Comparison of ENCODE assay signal across 20 cellular contexts in the genomic region with DNA sequence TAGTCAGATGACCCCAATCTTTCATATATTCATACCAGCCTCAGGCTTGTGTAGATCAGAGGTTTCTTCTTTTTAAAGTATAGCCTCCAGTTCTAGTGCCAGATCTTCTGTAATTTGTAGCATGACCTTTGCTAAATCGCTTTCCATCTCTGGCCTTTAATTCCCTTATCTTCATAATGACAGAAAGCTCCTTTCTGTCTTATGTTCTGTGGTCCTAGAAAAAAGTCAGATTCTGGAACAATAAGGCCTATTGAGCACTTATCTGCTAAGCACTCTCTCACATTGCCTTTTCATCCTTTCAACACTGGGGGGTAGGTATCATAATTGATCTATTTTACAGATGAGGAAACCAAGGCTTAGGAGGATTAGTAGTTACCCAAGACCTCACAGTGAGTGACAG. TPM values are rescaled to one million over a fixed set of nuclear protein-coding genes. Genes with fewer than 3 reads are reported as not detected.
DNase-seq lines count a peak whose midpoint lies in the region; ATAC-seq and TF ChIP-seq lines count a peak whose summit lies in the region.
"Had no signal": no experiment of that assay in that cellular context is flagged by ENCODE, and none has a peak within 500 bp of the region (broad histone marks: within the 10 kb centered on the region; RNA-seq: fewer than 3 reads in every experiment).

No MANE protein-coding gene starts in this region.

- WGBS in heart left ventricle, 4 donors: 77 to 91% (median 84%) methylated on average over 1 of the region's 1 CpG
- 88% methylated on average over 1 of the region's 1 CpG for WGBS in liver

- H3K27me3 ChIP-seq in left ventricle myocardium inferior (ENCODE audit: low read depth) (no peaks in the 10 kb centered on the region), heart left ventricle (no peaks in the 10 kb centered on the region), liver (ENCODE audit: control insufficient read depth in 4 of 4, insufficient read depth in 4 of 4, low read length in 3 of 4) (no peaks in the 10 kb centered on the region)

- H3K4me1 Mint-ChIP-seq in stimulated activated effector memory CD8-positive, alpha-beta T cell treated with anti-CD3 and anti-CD28 coated beads, Interleukin-12 subunit alpha, Interleukin-12 subunit beta, amount 100 ng/mL, for 72 hours: peaks cover 50% of the 10 kb centered on the region

- H3K36me3 ChIP-seq in left ventricle myocardium inferior (no peaks in the 10 kb centered on the region), heart left ventricle (no peaks in the 10 kb centered on the region), liver (ENCODE audit: control insufficient read depth in 4 of 4, insufficient read depth in 3 of 4, low read depth in 1 of 4, low read length in 3 of 4) (peaks cover 0 to 3% (median under 1%) of the 10 kb centered on the region in 4 donors)

- ATAC-seq in heart left ventricle (no peak), GM21619 (IDR thresholded peaks at IDR 0.05; ENCODE audit: unreplicated experiment) (no peak)
- no peak for ATAC-seq in stimulated activated effector memory CD8-positive, alpha-beta T cell treated with anti-CD3 and anti-CD28 coated beads, Interleukin-12 subunit alpha, Interleukin-12 subunit beta, amount 100 ng/mL, for 72 hours
- ATAC-seq: A549, HCT116 had no signal

- no peak for TF ChIP-seq CTCF in left ventricle myocardium inferior (IDR thresholded peaks at IDR 0.05; ENCODE audit: borderline replicate concordance)
- no peak for TF ChIP-seq CTCF in heart left ventricle (IDR thresholded peaks at IDR 0.05)
- TF ChIP-seq CTCF in liver (IDR thresholded peaks at IDR 0.05; ENCODE audit: low read depth, low read length, missing input control): no peak

- H3K36me3 Mint-ChIP-seq in stimulated activated effector memory CD8-positive, alpha-beta T cell treated with anti-CD3 and anti-CD28 coated beads, Interleukin-12 subunit alpha, Interleukin-12 subunit beta, amount 100 ng/mL, for 72 hours: no peaks in the 10 kb centered on the region

- H3K4me1 ChIP-seq in left ventricle myocardium inferior (peaks cover 28% of the 10 kb centered on the region), heart left ventricle (peaks cover 0 to 25% (median 11%) of the 10 kb centered on the region in 12 donors), liver (ENCODE audit: control insufficient read depth in 4 of 4, insufficient read depth in 4 of 4, low read length in 3 of 4) (peaks cover 11 to 70% (median 61%) of the 10 kb centered on the region in 4 donors)

- intact Hi-C loops in left ventricle myocardium inferior (cut with micrococcal nuclease) (no loop called here), heart left ventricle (cut with DNase I) (loop anchor here in 7 of 10 donors (2.0 to 10.0 kb wide), 6 partner anchors 100 to 513 kb away; partner anchors contain the start of gene ZNHIT3 (in 1 of the 7))

- no peaks in the 10 kb centered on the region for H3K9me3 Mint-ChIP-seq in stimulated activated effector memory CD8-positive, alpha-beta T cell treated with anti-CD3 and anti-CD28 coated beads, Interleukin-12 subunit alpha, Interleukin-12 subunit beta, amount 100 ng/mL, for 72 hours
- H3K9me3 Mint-ChIP-seq: CD4-positive, alpha-beta T cell; HFFc6 had no signal

- H3K4me3 Mint-ChIP-seq in stimulated activated effector memory CD8-positive, alpha-beta T cell treated with anti-CD3 and anti-CD28 coated beads, Interleukin-12 subunit alpha, Interleukin-12 subunit beta, amount 100 ng/mL, for 72 hours: no peak overlapping the region
- H3K4me3 Mint-ChIP-seq: CD4-positive, alpha-beta T cell; HFFc6 had no signal

- H3K9ac ChIP-seq in liver (ENCODE audit: low read depth in 1 of 2, low read length in 2 of 2): no peak overlapping the region

- H3K9me3 ChIP-seq in left ventricle myocardium inferior (replicated peaks) (no peaks in the 10 kb centered on the region), heart left ventricle (no peaks in the 10 kb centered on the region), liver (ENCODE audit: control insufficient read depth in 4 of 4, low read length in 3 of 4) (no peaks in the 10 kb centered on the region)
- H3K9me3 ChIP-seq: A549 had no signal

- peak overlapping the region; percentile 72 for H3K27ac Mint-ChIP-seq in stimulated activated effector memory CD8-positive, alpha-beta T cell treated with anti-CD3 and anti-CD28 coated beads, Interleukin-12 subunit alpha, Interleukin-12 subunit beta, amount 100 ng/mL, for 72 hours
- H3K27ac Mint-ChIP-seq: CD4-positive, alpha-beta T cell; HFFc6 had no signal

- TF ChIP-seq RAD21 in liver (IDR thresholded peaks at IDR 0.05): no peak

- H3K27ac ChIP-seq in left ventricle myocardium inferior (replicated peaks): peak overlapping the region; percentile 47
- no peak overlapping the region for H3K27ac ChIP-seq in heart left ventricle
- H3K27ac ChIP-seq in liver (ENCODE audit: low read depth in 1 of 2, low read length in 2 of 2): peak overlapping the region; percentile 87 to 91
- H3K27ac ChIP-seq: 22Rv1, A549, C4-2B had no signal

- DNase-seq in left ventricle myocardium inferior (no peak), heart left ventricle (no peak), NCI-H69 (lab: John Stamatoyannopoulos, UW) (no peak)
- no peak for DNase-seq in stimulated activated effector memory CD8-positive, alpha-beta T cell treated with anti-CD3 and anti-CD28 coated beads, Interleukin-12 subunit alpha, Interleukin-12 subunit beta, amount 100 ng/mL, for 72 hours (ENCODE audit: low spot score in 2 of 2)
- no peak for DNase-seq in activated CD4-positive, CD25-positive, alpha-beta regulatory T cell (lab: John Stamatoyannopoulos, UW)
- DNase-seq: AML-193; Calu3; CD4-positive, alpha-beta T cell; DMS79 treated with DMSO at 0.1 percent for 48 hours; GF-D8; GOT3; H7; HFFc6 had no signal

- TF ChIP-seq POLR2A in heart left ventricle (IDR thresholded peaks at IDR 0.05): no peak

- no peak overlapping the region for H3K4me3 ChIP-seq in left ventricle myocardium inferior
- H3K4me3 ChIP-seq in heart left ventricle: no peak overlapping the region
- no peak overlapping the region for H3K4me3 ChIP-seq in liver (ENCODE audit: low read depth in 1 of 3, low read length in 3 of 3)
- H3K4me3 ChIP-seq: A549 had no signal

TF ChIP-seq in liver, 16 proteins besides CTCF, POLR2A, EP300 and RAD21:
- TF ChIP-seq ZBTB33 (IDR thresholded peaks at IDR 0.05) (no peak), GABPA (IDR thresholded peaks at IDR 0.05 in 1 of 2, conservative IDR thresholded peaks at IDR 0.05 in 1 of 2) (no peak), HNF4G (IDR thresholded peaks at IDR 0.05) (no peak), NR2F2 (IDR thresholded peaks at IDR 0.05) (no peak), TAF1 (conservative IDR thresholded peaks at IDR 0.05) (no peak), RXRA (IDR thresholded peaks at IDR 0.05) (no peak), MAX (IDR thresholded peaks at IDR 0.05) (no peak)
TF ChIP-seq in liver: peak in this region for 0.

RNA-seq across cellular contexts. Expression of gene CCL16, which starts 9.2 kb away (rescaled TPM):
- total RNA-seq in left ventricle myocardium inferior (not detected), heart left ventricle (under 1 TPM in 1 of 9 donors, not detected in 8; 0.19 TPM), liver (10 to 100 TPM in 1 of 2 donors, under 1 TPM in 1; 0.65 to 22.3 TPM)
- polyA plus RNA-seq in heart left ventricle (not detected), liver (10 to 100 TPM in 1 of 2 donors, 1 to 10 TPM in 1; 8.1 to 21.7 TPM)
- total RNA-seq: Calu3; CD4-positive, alpha-beta T cell; H7; HFFc6 had no signal
- polyA plus RNA-seq: A549, BJ had no signal

RNA-seq across cellular contexts. Expression of gene CCL14, which starts 14.5 kb away (rescaled TPM):
- 8.8 TPM for total RNA-seq in left ventricle myocardium inferior
- 10 to 100 TPM in 2 of 9 donors, 1 to 10 TPM in 6, under 1 TPM in 1; 0.69 to 19.1 (median 3.2) TPM for total RNA-seq in heart left ventricle
- polyA plus RNA-seq in heart left ventricle: 10 to 100 TPM; 15.5 to 31.5 TPM
- total RNA-seq in liver: 10 to 100 TPM in 1 of 2 donors, 1 to 10 TPM in 1; 1.9 to 11.6 TPM
- 100 to 1,000 TPM in 1 of 2 donors, 10 to 100 TPM in 1; 68.7 to 124 TPM for polyA plus RNA-seq in liver
- total RNA-seq: Calu3; CD4-positive, alpha-beta T cell; H7; HFFc6 had no signal
- polyA plus RNA-seq: A549, BJ had no signal

RNA-seq across cellular contexts. Expression of gene LYZL6, which starts 28.6 kb away (rescaled TPM):
- total RNA-seq in left ventricle myocardium inferior (not detected), heart left ventricle (not detected), liver (not detected)
- polyA plus RNA-seq in heart left ventricle (not detected), liver (not detected)
- total RNA-seq: Calu3; CD4-positive, alpha-beta T cell; H7; HFFc6 had no signal
- polyA plus RNA-seq: A549, BJ had no signal

RNA-seq across cellular contexts. Expression of gene CCL15, which starts 29.3 kb away (rescaled TPM):
- total RNA-seq in left ventricle myocardium inferior: not detected
- total RNA-seq in heart left ventricle: not detected
- not detected for polyA plus RNA-seq in heart left ventricle
- total RNA-seq in liver: 10 to 100 TPM in 1 of 2 donors, 1 to 10 TPM in 1; 9.2 to 14.1 TPM
- 10 to 100 TPM in 1 of 2 donors, 1 to 10 TPM in 1; 8.8 to 27.8 TPM for polyA plus RNA-seq in liver
- total RNA-seq: Calu3; CD4-positive, alpha-beta T cell; H7; HFFc6 had no signal
- polyA plus RNA-seq: BJ had no signal

RNA-seq across cellular contexts. Expression of gene RDM1, which starts 41.5 kb away (rescaled TPM):
- total RNA-seq in left ventricle myocardium inferior (not detected), heart left ventricle (under 1 TPM in 1 of 9 donors, not detected in 8; 0.48 TPM), liver (1 to 10 TPM in 1 of 2 donors, not detected in 1; 1.9 TPM)
- polyA plus RNA-seq in heart left ventricle (not detected), liver (under 1 TPM; 0.29 to 0.42 TPM)
- total RNA-seq: CD4-positive, alpha-beta T cell had no signal

Comparison
In these comparisons a context has a peak if more than half of its experiments do, and no peak if none do; other contexts are left out.
1. H3K27ac ChIP-seq: peak in left ventricle myocardium inferior (single experiment) and liver (2 of 2); none in heart left ventricle (0 of 12).